In genomic region chr4:96407651-96408342, GRCh38 we compare ENCODE assay signal across 15 cellular contexts.
A peak's percentile ranks its signal among the peaks of the same experiment; 100 is the strongest.
DNase-seq lines count a peak whose midpoint lies in the region; ATAC-seq, FAIRE-seq and TF ChIP-seq lines count a peak whose summit lies in the region.
"Had no signal": no experiment of that assay in that cellular context is flagged by ENCODE, and none has a peak within 500 bp of the region (broad histone marks: within the 10 kb centered on the region; RNA-seq: fewer than 3 reads in every experiment).

No MANE protein-coding gene starts in this region.

- FAIRE-seq in H1 (lab: Jason Lieb, UNC) = no peak

- H3K4me2 ChIP-seq in H1 (ENCODE audit: insufficient read depth in 1 of 2, low read depth in 2 of 2, low read length in 2 of 2) = no peak overlapping the region

- H4K8ac ChIP-seq in H1 (ENCODE audit: extremely low read depth, insufficient read depth, low read length) = no peak overlapping the region

- peak overlapping the region; percentile 75 for H2AFZ ChIP-seq in H1 (ENCODE audit: low read length)
- H2AFZ ChIP-seq: parathyroid adenoma had no signal

- H3K4ac ChIP-seq in H1 (replicated peaks; ENCODE audit: insufficient read length, low read depth, low read length) = no peak overlapping the region

- H3K23ac ChIP-seq in H1 (ENCODE audit: insufficient read length) = no peak overlapping the region

- H3K79me2 ChIP-seq in H1 (ENCODE audit: control insufficient read depth in 1 of 2, insufficient read depth in 2 of 2, low read length in 2 of 2) = no peaks in the 10 kb centered on the region
- H3K79me2 ChIP-seq: parathyroid adenoma had no signal

- H3K9ac ChIP-seq in H1 (replicated peaks in 1 of 4; ENCODE audit: extremely low read depth in 1 of 4, low read depth in 3 of 4, low read length in 3 of 4) = no peak overlapping the region
- H3K9ac ChIP-seq: parathyroid adenoma had no signal

- no peak overlapping the region for H3K56ac ChIP-seq in H1 (replicated peaks; ENCODE audit: insufficient read length, low read depth, low read length)

- H3K79me1 ChIP-seq in H1 (ENCODE audit: low read depth, low read length) = no peaks in the 10 kb centered on the region

- intact Hi-C loops in esophagus muscularis mucosa (cut with DNase I) = no loop called here

- POLR2A ChIA-PET in H1 (lab: Charles Lee; ENCODE audit: partially characterized antibody) = no interaction called here

- no peaks in the 10 kb centered on the region for H3K27me3 ChIP-seq in H1 (replicated peaks in 1 of 4; ENCODE audit: control insufficient read depth in 3 of 4, extremely low read depth in 1 of 4, insufficient read depth in 3 of 4, low read length in 3 of 4)
- H3K27me3 ChIP-seq in esophagus muscularis mucosa = no peaks in the 10 kb centered on the region
- H3K27me3 ChIP-seq: breast epithelium, heart right ventricle, tibial nerve had no signal

- H2BK120ac ChIP-seq in H1 (replicated peaks; ENCODE audit: low read depth, low read length) = no peak overlapping the region

- no peaks in the 10 kb centered on the region; a peak in 1 of 4 replicates for H3K9me3 ChIP-seq in H1 (ENCODE audit: insufficient read depth in 2 of 2, low read depth in 1 of 2, low read length in 1 of 2)
- H3K9me3 ChIP-seq in esophagus muscularis mucosa = no peaks in the 10 kb centered on the region
- H3K9me3 ChIP-seq: breast epithelium, tibial nerve had no signal

- no peak overlapping the region for H2BK15ac ChIP-seq in H1 (ENCODE audit: low read length)

- ATAC-seq in HG03378 (IDR thresholded peaks at IDR 0.05; ENCODE audit: unreplicated experiment) = no peak
- ATAC-seq: heart right ventricle had no signal

- no peaks in the 10 kb centered on the region for H4K20me1 ChIP-seq in H1 (replicated peaks in 1 of 2; ENCODE audit: control insufficient read depth in 1 of 2, insufficient read depth in 2 of 2, low read length in 2 of 2)

- no peak overlapping the region for H2BK12ac ChIP-seq in H1 (ENCODE audit: low read depth, low read length)

- no peak for TF ChIP-seq EP300 in H1 (IDR thresholded peaks at IDR 0.05; ENCODE audit: borderline replicate concordance in 1 of 2, low read depth in 2 of 2, low read length in 2 of 2)
- TF ChIP-seq EP300 in esophagus muscularis mucosa (IDR thresholded peaks at IDR 0.05) = no peak

- no peak overlapping the region for H2BK5ac ChIP-seq in H1 (ENCODE audit: low read depth, low read length)

- H3K18ac ChIP-seq in H1 (ENCODE audit: extremely low read depth, low read length) = no peak overlapping the region

- TF ChIP-seq POLR2A in H1 (IDR thresholded peaks at IDR 0.05; ENCODE audit: control extremely low read depth in 1 of 2, low read depth in 2 of 2, low read length in 2 of 2) (no peak), esophagus muscularis mucosa (IDR thresholded peaks at IDR 0.05; ENCODE audit: low read depth) (no peak)

- H3K36me3 ChIP-seq in H1 (ENCODE audit: control insufficient read depth in 2 of 4, insufficient read depth in 4 of 4, low read length in 3 of 4) = no peaks in the 10 kb centered on the region
- no peaks in the 10 kb centered on the region for H3K36me3 ChIP-seq in esophagus muscularis mucosa
- H3K36me3 ChIP-seq: breast epithelium, heart right ventricle, tibial nerve had no signal

- 89% methylated on average over 4 of the region's 4 CpGs; no CpG with 5 or more reads in 1 of the 2 experiments for WGBS in H1 (ENCODE audit: extremely low coverage in 1 of 2, insufficient coverage in 1 of 2, insufficient read length in 1 of 2, insufficient replicate concordance in 2 of 2, low coverage in 1 of 2, low lambda C conversion rate in 2 of 2, missing lambda C conversion rate in 1 of 2), 2 experiments
- 72% methylated on average over 4 of the region's 4 CpGs for WGBS in esophagus muscularis mucosa

- H3K4me1 ChIP-seq in H1 (replicated peaks in 1 of 4; ENCODE audit: control insufficient read depth in 3 of 4, insufficient read depth in 4 of 4, low read length in 3 of 4) (no peaks in the 10 kb centered on the region), esophagus muscularis mucosa (no peaks in the 10 kb centered on the region)
- H3K4me1 ChIP-seq: breast epithelium, heart right ventricle, parathyroid adenoma, tibial nerve had no signal

- DNase-seq in Ammon's horn (ENCODE audit: low spot score) (peak; percentile 35), NCI-H2081 treated with DMSO at 0.1 percent for 48 hours (lab: John Stamatoyannopoulos, UW) (peak; percentile 65), H1 (ENCODE audit: low read depth in 1 of 2, low spot score in 2 of 2) (no peak), myocyte (ENCODE audit: low read depth) (peak; percentile 10), esophagus muscularis mucosa (ENCODE audit: extremely low spot score) (no peak), NOMO-1 treated with DMSO at 0.1 percent for 48 hours (lab: John Stamatoyannopoulos, UW; ENCODE audit: unreplicated experiment) (no peak)
- no peak for DNase-seq in activated naive CD4-positive, alpha-beta T cell treated with anti-CD3 and anti-CD28 coated beads, Interleukin-2, amount 50 U/mL, for 16 hours
- DNase-seq: activated CD4-positive, alpha-beta memory T cell treated with anti-CD3 and anti-CD28 coated beads for 36 hours; heart right ventricle; Right ventricle myocardium superior had no signal

- H3K14ac ChIP-seq in H1 (ENCODE audit: insufficient read length) = no peak overlapping the region

- no peaks in the 10 kb centered on the region for H3K23me2 ChIP-seq in H1 (ENCODE audit: low read depth, low read length)

- TF ChIP-seq RAD21 in H1 (IDR thresholded peaks at IDR 0.05 in 1 of 2, conservative IDR thresholded peaks at IDR 0.05 in 1 of 2; ENCODE audit: low read depth in 2 of 2, low read length in 2 of 2) = no peak

- no peak for TF ChIP-seq CTCF in H1 (IDR thresholded peaks at IDR 0.05; ENCODE audit: control extremely low read depth in 1 of 3, insufficient read depth in 1 of 3, low read depth in 1 of 3, low read length in 3 of 3)
- TF ChIP-seq CTCF in esophagus muscularis mucosa (IDR thresholded peaks at IDR 0.05) = no peak

- H4K91ac ChIP-seq in H1 (replicated peaks; ENCODE audit: insufficient read length, low read length) = no peak overlapping the region

- H3K27ac ChIP-seq in H1 (ENCODE audit: low read depth, low read length) (no peak overlapping the region), esophagus muscularis mucosa (replicated peaks in 1 of 4) (no peak overlapping the region)
- H3K27ac ChIP-seq: breast epithelium, heart right ventricle, parathyroid adenoma, tibial nerve had no signal

- H3K4me3 ChIP-seq in H1 (ENCODE audit: extremely low read depth in 1 of 4, insufficient read depth in 2 of 4, low read depth in 3 of 4, low read length in 4 of 4) (no peak overlapping the region), esophagus muscularis mucosa (no peak overlapping the region)
- H3K4me3 ChIP-seq: breast epithelium, heart right ventricle, lung, tibial nerve had no signal

- H4K5ac ChIP-seq in H1 (ENCODE audit: insufficient read length, low read depth, low read length) = no peak overlapping the region

- no peak overlapping the region for H2AK5ac ChIP-seq in H1 (ENCODE audit: low read depth, low read length)

- CTCF ChIA-PET in H1 (lab: Charles Lee; ENCODE audit: partially characterized antibody) = interaction anchor here (1.1 to 1.3 kb wide), 2 partner anchors 14 to 268 kb away, joined by 3 read pairs; no protein-coding TSS in a partner anchor

- H2BK20ac ChIP-seq in H1 (ENCODE audit: low read length) = no peak overlapping the region

TF ChIP-seq in H1, 55 proteins besides CTCF, POLR2A, EP300 and RAD21 (continues in another document):
- TF ChIP-seq E2F6 (IDR thresholded peaks at IDR 0.05) = no peak
- no peak for TF ChIP-seq CTBP2 (IDR thresholded peaks at IDR 0.05; ENCODE audit: borderline replicate concordance, insufficient read depth, insufficient read length, low read length)

Comparison
In these comparisons a context has a peak if more than half of its experiments do, and no peak if none do; other contexts are left out.
1. DNase-seq: peak in Ammon's horn (single experiment), NCI-H2081 treated with DMSO at 0.1 percent for 48 hours (single experiment) and myocyte (single experiment); none in H1 (0 of 2), esophagus muscularis mucosa (single experiment), activated naive CD4-positive, alpha-beta T cell treated with anti-CD3 and anti-CD28 coated beads, Interleukin-2, amount 50 U/mL, for 16 hours (single experiment) and NOMO-1 treated with DMSO at 0.1 percent for 48 hours (single experiment).